12 cellular contexts compared by ENCODE assay signal in genomic region chr15:52463638-52464037, GRCh38.
DNase-seq lines count a peak whose midpoint lies in the region; ATAC-seq and TF ChIP-seq lines count a peak whose summit lies in the region.
"Had no signal": no experiment of that assay in that cellular context is flagged by ENCODE, and none has a peak within 500 bp of the region (broad histone marks: within the 10 kb centered on the region; RNA-seq: fewer than 3 reads in every experiment).

No MANE protein-coding gene starts in this region.

- in situ Hi-C loops in GM23248 (cut with MboI), result no loop called here

- H3K79me2 ChIP-seq in GM23248 (ENCODE audit: insufficient read depth), result peaks cover 41% of the 10 kb centered on the region

- peaks cover 13 to 14% of the 10 kb centered on the region in 2 donors for H3K36me3 Mint-ChIP-seq in CD4-positive, alpha-beta memory T cell
- peaks cover 7% of the 10 kb centered on the region for H3K36me3 Mint-ChIP-seq in activated CD4-positive, alpha-beta memory T cell treated with anti-CD3 and anti-CD28 coated beads for 36 hours

- POLR2A ChIA-PET in CD4-positive, alpha-beta memory T cell (lab: Charles Lee; ENCODE audit: partially characterized antibody), result interaction anchor here (1.3 to 5.5 kb wide), 8 partner anchors 17 to 267 kb away, joined by 3 to 36 read pairs (median 9); partner anchors contain the start of genes ARPP19 and MYO5A
- POLR2A ChIA-PET in activated CD4-positive, alpha-beta memory T cell treated with anti-CD3 and anti-CD28 coated beads for 36 hours (lab: Charles Lee), result interaction anchor here (0.6 to 2.0 kb wide), 4 partner anchors 19 to 211 kb away, joined by 3 to 12 read pairs (median 5); no protein-coding TSS in a partner anchor

- no peaks in the 10 kb centered on the region for H4K20me1 ChIP-seq in GM23248 (ENCODE audit: insufficient read depth)

- peaks cover 47% of the 10 kb centered on the region for H3K4me1 ChIP-seq in CD4-positive, alpha-beta memory T cell (ENCODE audit: insufficient read depth, low read length)
- peaks cover 23% of the 10 kb centered on the region for H3K4me1 ChIP-seq in GM23248 (ENCODE audit: insufficient read depth)
- no peaks in the 10 kb centered on the region for H3K4me1 ChIP-seq in thyroid gland

- no peak overlapping the region for H2AFZ ChIP-seq in GM23248

- no peaks in the 10 kb centered on the region; the same call in 1 of the 2 replicates for H3F3A ChIP-seq in GM23248 (ENCODE audit: insufficient read depth)

- H3K9me3 ChIP-seq in CD4-positive, alpha-beta memory T cell (ENCODE audit: control insufficient read depth in 1 of 2, low read length in 2 of 2), result peaks cover 0 to 3% of the 10 kb centered on the region in 2 donors
- H3K9me3 ChIP-seq in GM23248 (ENCODE audit: low read depth) (no peaks in the 10 kb centered on the region), thyroid gland (no peaks in the 10 kb centered on the region)

- H3K27me3 Mint-ChIP-seq in CD4-positive, alpha-beta memory T cell, result no peaks in the 10 kb centered on the region
- H3K27me3 Mint-ChIP-seq in activated CD4-positive, alpha-beta memory T cell treated with anti-CD3 and anti-CD28 coated beads for 36 hours, result no peaks in the 10 kb centered on the region
- H3K27me3 Mint-ChIP-seq: stimulated activated naive CD8-positive, alpha-beta T cell treated with anti-CD3 and anti-CD28 coated beads, Interleukin-15, amount 100 ng/mL, for 72 hours had no signal

- H3K9ac ChIP-seq in GM23248, result no peak overlapping the region

- H3K27ac ChIP-seq in CD4-positive, alpha-beta memory T cell (ENCODE audit: low read depth, low read length), result peak overlapping the region; percentile 58
- no peak overlapping the region for H3K27ac ChIP-seq in GM23248
- H3K27ac ChIP-seq in coronary artery, result no peak overlapping the region
- H3K27ac ChIP-seq in thyroid gland, result no peak overlapping the region

- CTCF ChIA-PET in CD4-positive, alpha-beta memory T cell (lab: Charles Lee; ENCODE audit: partially characterized antibody), result interaction anchor here (0.6 to 2.4 kb wide), 22 partner anchors 10 to 270 kb away, joined by 3 to 11 read pairs (median 4); partner anchors contain the start of gene MYO5A
- CTCF ChIA-PET in activated CD4-positive, alpha-beta memory T cell treated with anti-CD3 and anti-CD28 coated beads for 36 hours (lab: Charles Lee), result interaction anchor here (0.5 to 1.6 kb wide), 10 partner anchors 12 to 207 kb away, joined by 3 to 7 read pairs (median 4); no protein-coding TSS in a partner anchor

- H3K36me3 ChIP-seq in CD4-positive, alpha-beta memory T cell (ENCODE audit: insufficient read depth, low read length), result no peaks in the 10 kb centered on the region
- H3K36me3 ChIP-seq in GM23248 (ENCODE audit: low read depth), result no peaks in the 10 kb centered on the region
- no peaks in the 10 kb centered on the region for H3K36me3 ChIP-seq in thyroid gland
- H3K36me3 ChIP-seq: adrenal gland had no signal

- peak in 4 of 5 donors; percentile 21 to 34 (median 22) for DNase-seq in CD4-positive, alpha-beta memory T cell
- peak; percentile 38 for DNase-seq in GM23248
- no peak for DNase-seq in activated CD4-positive, alpha-beta memory T cell treated with anti-CD3 and anti-CD28 coated beads for 36 hours
- DNase-seq in kidney tubule cell (ENCODE audit: low spot score), result peak; percentile 26
- no peak for DNase-seq in coronary artery (ENCODE audit: low spot score)
- no peak for DNase-seq in NCI-H128 (lab: John Stamatoyannopoulos, UW; ENCODE audit: unreplicated experiment)
- DNase-seq in thyroid gland, result no peak
- DNase-seq: adrenal gland; KBM-7; stimulated activated naive CD8-positive, alpha-beta T cell treated with anti-CD3 and anti-CD28 coated beads, Interleukin-15, amount 100 ng/mL, for 72 hours had no signal

- H3K4me1 Mint-ChIP-seq in CD4-positive, alpha-beta memory T cell, result peaks cover 36 to 56% (median 45%) of the 10 kb centered on the region in 4 donors
- H3K4me1 Mint-ChIP-seq in activated CD4-positive, alpha-beta memory T cell treated with anti-CD3 and anti-CD28 coated beads for 36 hours (ENCODE audit: low read depth), result peaks cover 42% of the 10 kb centered on the region

- H3K27ac Mint-ChIP-seq in CD4-positive, alpha-beta memory T cell, result peak overlapping the region; percentile 85 to 98 (median 95)
- H3K27ac Mint-ChIP-seq in activated CD4-positive, alpha-beta memory T cell treated with anti-CD3 and anti-CD28 coated beads for 36 hours, result peak overlapping the region; percentile 93

- no peak overlapping the region for H3K4me3 ChIP-seq in CD4-positive, alpha-beta memory T cell (ENCODE audit: low read length in 2 of 2)
- no peak overlapping the region for H3K4me3 ChIP-seq in GM23248
- no peak overlapping the region for H3K4me3 ChIP-seq in coronary artery
- no peak overlapping the region for H3K4me3 ChIP-seq in thyroid gland (replicated peaks in 1 of 3)
- H3K4me3 ChIP-seq: adrenal gland had no signal

- H3K4me3 Mint-ChIP-seq in CD4-positive, alpha-beta memory T cell, result peak overlapping the region in 7 of 8 donors; percentile 73 to 91 (median 81)
- H3K4me3 Mint-ChIP-seq in activated CD4-positive, alpha-beta memory T cell treated with anti-CD3 and anti-CD28 coated beads for 36 hours, result peak overlapping the region; percentile 57
- H3K4me3 Mint-ChIP-seq: stimulated activated naive CD8-positive, alpha-beta T cell treated with anti-CD3 and anti-CD28 coated beads, Interleukin-15, amount 100 ng/mL, for 72 hours had no signal

- intact Hi-C loops in CD4-positive, alpha-beta memory T cell (cut with micrococcal nuclease), result loop anchor here (1.0 to 5.0 kb wide), 5 partner anchors 19 to 206 kb away; no protein-coding TSS in a partner anchor
- intact Hi-C loops in activated CD4-positive, alpha-beta memory T cell treated with anti-CD3 and anti-CD28 coated beads for 36 hours (cut with micrococcal nuclease), result loop anchor here (1.0 to 10.0 kb wide), 12 partner anchors 19 to 449 kb away; partner anchors contain the start of gene MAPK6
- intact Hi-C loops in thyroid gland (cut with DNase I), result no loop called here

- H3K9me3 Mint-ChIP-seq in CD4-positive, alpha-beta memory T cell, result peaks cover 0 to 16% (median 9%) of the 10 kb centered on the region in 8 donors
- peaks cover 14% of the 10 kb centered on the region for H3K9me3 Mint-ChIP-seq in activated CD4-positive, alpha-beta memory T cell treated with anti-CD3 and anti-CD28 coated beads for 36 hours
- H3K9me3 Mint-ChIP-seq: stimulated activated naive CD8-positive, alpha-beta T cell treated with anti-CD3 and anti-CD28 coated beads, Interleukin-15, amount 100 ng/mL, for 72 hours had no signal

- ATAC-seq in GM21723 (IDR thresholded peaks at IDR 0.05; ENCODE audit: unreplicated experiment), result no peak
- ATAC-seq: sciatic nerve had no signal

- H3K27me3 ChIP-seq in CD4-positive, alpha-beta memory T cell (ENCODE audit: insufficient read depth, low read length), result no peaks in the 10 kb centered on the region
- H3K27me3 ChIP-seq in GM23248 (replicated peaks; ENCODE audit: insufficient read depth) (no peaks in the 10 kb centered on the region), thyroid gland (no peaks in the 10 kb centered on the region)
- H3K27me3 ChIP-seq: adrenal gland had no signal

- TF ChIP-seq POLR2A in thyroid gland (IDR thresholded peaks at IDR 0.05), result no peak

- no peak overlapping the region for H3K4me2 ChIP-seq in GM23248 (ENCODE audit: unreplicated experiment)

- TF ChIP-seq CTCF in coronary artery (IDR thresholded peaks at IDR 0.05), result no peak
- TF ChIP-seq CTCF in thyroid gland (IDR thresholded peaks at IDR 0.05), result no peak

- no peaks in the 10 kb centered on the region for H3K9me2 ChIP-seq in GM23248 (ENCODE audit: insufficient read depth)

Comparison
In these comparisons a context has a peak if more than half of its experiments do, and no peak if none do; other contexts are left out.
1. DNase-seq: peak in CD4-positive, alpha-beta memory T cell (4 of 5), GM23248 (single experiment) and kidney tubule cell (single experiment); none in activated CD4-positive, alpha-beta memory T cell treated with anti-CD3 and anti-CD28 coated beads for 36 hours (single experiment), coronary artery (single experiment), NCI-H128 (single experiment) and thyroid gland (0 of 2).